Comparison of ENCODE assay signal across 17 cellular contexts in the genomic region with DNA sequence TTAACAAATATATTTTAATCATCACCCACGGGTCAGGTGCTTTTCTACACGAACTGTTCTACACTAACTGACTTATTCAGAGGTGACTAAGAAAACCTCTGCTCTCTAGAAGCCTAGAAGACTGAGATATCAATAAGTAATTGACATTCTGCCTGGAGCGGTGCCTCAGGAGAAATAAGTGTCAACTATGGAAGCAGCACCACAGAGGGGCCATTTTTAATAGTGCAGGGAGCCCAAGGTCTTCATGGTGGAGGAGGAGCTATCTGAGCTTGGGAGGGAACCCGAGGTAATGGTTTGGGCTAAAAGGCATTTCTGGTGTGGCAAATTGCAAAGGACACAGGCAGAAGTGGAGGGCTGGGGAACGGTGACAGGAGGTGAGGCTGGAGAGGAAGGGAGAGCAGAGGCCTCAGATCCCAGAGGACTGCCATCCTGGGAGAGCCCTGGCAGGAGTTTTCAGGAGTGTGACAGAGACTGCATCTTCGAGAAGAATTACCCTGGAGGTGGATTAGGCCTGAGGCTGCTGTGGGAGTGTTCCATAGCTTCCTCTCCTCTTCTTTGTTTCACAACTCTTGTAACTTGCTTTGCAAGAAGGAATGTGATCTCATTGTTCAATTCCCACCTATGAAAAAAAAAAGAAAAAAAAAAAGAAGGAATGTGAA.
DNase-seq lines count a peak whose midpoint lies in the region; ATAC-seq and TF ChIP-seq lines count a peak whose summit lies in the region.
"Had no signal": no experiment of that assay in that cellular context is flagged by ENCODE, and none has a peak within 500 bp of the region (broad histone marks: within the 10 kb centered on the region; RNA-seq: fewer than 3 reads in every experiment).

No MANE protein-coding gene starts in this region.

- no peak overlapping the region for H3K4me3 Mint-ChIP-seq in WTC11
- H3K4me3 Mint-ChIP-seq: mesothelial cell of epicardium had no signal

- H3K36me3 Mint-ChIP-seq in WTC11: no peaks in the 10 kb centered on the region
- H3K36me3 Mint-ChIP-seq: mesothelial cell of epicardium had no signal

- no peaks in the 10 kb centered on the region for H3K27me3 Mint-ChIP-seq in WTC11 (ENCODE audit: low read depth)

- H3K27ac Mint-ChIP-seq in WTC11: no peak overlapping the region
- H3K27ac Mint-ChIP-seq: mesothelial cell of epicardium had no signal

- CTCF ChIA-PET in WTC11 (lab: Charles Lee): interaction anchor here (0.6 to 1.3 kb wide), 3 partner anchors 15 to 473 kb away, joined by 3 read pairs; no protein-coding TSS in a partner anchor

- no peak for TF ChIP-seq CTCF in WTC11 (IDR thresholded peaks at IDR 0.05)

- ATAC-seq in WTC11 (peak; percentile 64), GM18858 (IDR thresholded peaks at IDR 0.05; ENCODE audit: unreplicated experiment) (no peak), HG03045 (IDR thresholded peaks at IDR 0.05; ENCODE audit: unreplicated experiment) (no peak)
- ATAC-seq: psoas muscle had no signal

- H3K4me1 Mint-ChIP-seq in WTC11: peaks cover 10% of the 10 kb centered on the region

- H3K9me3 Mint-ChIP-seq in WTC11: no peaks in the 10 kb centered on the region
- H3K9me3 Mint-ChIP-seq: mesothelial cell of epicardium had no signal

- DNase-seq in ELF-1 (ENCODE audit: low read depth, low spot score) (peak; percentile 60), NCI-H2107 treated with DMSO at 0.1 percent for 48 hours (lab: John Stamatoyannopoulos, UW; ENCODE audit: unreplicated experiment) (peak; percentile 60), WTC11 (ENCODE audit: low spot score) (peak; percentile 9), islet precursor cell (peak; percentile 66), NCI-H2029 treated with DMSO at 0.1 percent for 48 hours (lab: John Stamatoyannopoulos, UW) (no peak), GF-D8 (lab: John Stamatoyannopoulos, UW) (no peak)
- DNase-seq: activated CD4-positive, alpha-beta T cell treated with anti-CD3 and anti-CD28 coated beads, Interleukin-2, amount 50 U/mL, for 4 hours; activated gamma-delta T cell treated with Interleukin-2 at 50 U/mL for 16 hours; amniotic stem cell; erythroblast; NCI-H446; psoas muscle; SIG-M5; stimulated activated CD4-positive, alpha-beta T cell treated with anti-CD3 and anti-CD28 coated beads, Interleukin-12 subunit alpha, Interleukin-12 subunit beta, amount 100 ng/mL, for 4 hours had no signal

- POLR2A ChIA-PET in WTC11 (lab: Charles Lee): no interaction called here

TF ChIP-seq in WTC11, 78 proteins besides CTCF, POLR2A, EP300 and RAD21:
- no peak for TF ChIP-seq ESRRA (CRISPR knock-in tag; IDR thresholded peaks at IDR 0.05; ENCODE audit: borderline replicate concordance)
- TF ChIP-seq, protein P1, sequence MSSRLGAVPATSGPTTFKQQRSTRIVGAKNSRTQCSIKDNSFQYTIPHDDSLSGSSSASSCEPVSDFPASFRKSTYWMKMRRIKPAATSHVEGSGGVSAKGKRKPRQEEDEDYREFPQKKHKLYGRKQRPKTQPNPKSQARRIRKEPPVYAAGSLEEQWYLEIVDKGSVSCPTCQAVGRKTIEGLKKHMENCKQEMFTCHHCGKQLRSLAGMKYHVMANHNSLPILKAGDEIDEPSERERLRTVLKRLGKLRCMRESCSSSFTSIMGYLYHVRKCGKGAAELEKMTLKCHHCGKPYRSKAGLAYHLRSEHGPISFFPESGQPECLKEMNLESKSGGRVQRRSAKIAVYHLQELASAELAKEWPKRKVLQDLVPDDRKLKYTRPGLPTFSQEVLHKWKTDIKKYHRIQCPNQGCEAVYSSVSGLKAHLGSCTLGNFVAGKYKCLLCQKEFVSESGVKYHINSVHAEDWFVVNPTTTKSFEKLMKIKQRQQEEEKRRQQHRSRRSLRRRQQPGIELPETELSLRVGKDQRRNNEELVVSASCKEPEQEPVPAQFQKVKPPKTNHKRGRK (CRISPR knock-in tag; IDR thresholded peaks at IDR 0.05; ENCODE audit: borderline replicate concordance): no peak
- TF ChIP-seq ZNF219 (CRISPR knock-in tag; IDR thresholded peaks at IDR 0.05; ENCODE audit: borderline replicate concordance): no peak
- TF ChIP-seq, protein P2, sequence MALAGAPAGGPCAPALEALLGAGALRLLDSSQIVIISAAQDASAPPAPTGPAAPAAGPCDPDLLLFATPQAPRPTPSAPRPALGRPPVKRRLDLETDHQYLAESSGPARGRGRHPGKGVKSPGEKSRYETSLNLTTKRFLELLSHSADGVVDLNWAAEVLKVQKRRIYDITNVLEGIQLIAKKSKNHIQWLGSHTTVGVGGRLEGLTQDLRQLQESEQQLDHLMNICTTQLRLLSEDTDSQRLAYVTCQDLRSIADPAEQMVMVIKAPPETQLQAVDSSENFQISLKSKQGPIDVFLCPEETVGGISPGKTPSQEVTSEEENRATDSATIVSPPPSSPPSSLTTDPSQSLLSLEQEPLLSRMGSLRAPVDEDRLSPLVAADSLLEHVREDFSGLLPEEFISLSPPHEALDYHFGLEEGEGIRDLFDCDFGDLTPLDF (CRISPR knock-in tag; IDR thresholded peaks at IDR 0.05): no peak
- no peak for TF ChIP-seq NR2C2 (CRISPR knock-in tag; IDR thresholded peaks at IDR 0.05)
- TF ChIP-seq SMAD4 (CRISPR knock-in tag; IDR thresholded peaks at IDR 0.05): no peak
- TF ChIP-seq EMX1 (CRISPR knock-in tag; IDR thresholded peaks at IDR 0.05): no peak
- TF ChIP-seq, protein P3, sequence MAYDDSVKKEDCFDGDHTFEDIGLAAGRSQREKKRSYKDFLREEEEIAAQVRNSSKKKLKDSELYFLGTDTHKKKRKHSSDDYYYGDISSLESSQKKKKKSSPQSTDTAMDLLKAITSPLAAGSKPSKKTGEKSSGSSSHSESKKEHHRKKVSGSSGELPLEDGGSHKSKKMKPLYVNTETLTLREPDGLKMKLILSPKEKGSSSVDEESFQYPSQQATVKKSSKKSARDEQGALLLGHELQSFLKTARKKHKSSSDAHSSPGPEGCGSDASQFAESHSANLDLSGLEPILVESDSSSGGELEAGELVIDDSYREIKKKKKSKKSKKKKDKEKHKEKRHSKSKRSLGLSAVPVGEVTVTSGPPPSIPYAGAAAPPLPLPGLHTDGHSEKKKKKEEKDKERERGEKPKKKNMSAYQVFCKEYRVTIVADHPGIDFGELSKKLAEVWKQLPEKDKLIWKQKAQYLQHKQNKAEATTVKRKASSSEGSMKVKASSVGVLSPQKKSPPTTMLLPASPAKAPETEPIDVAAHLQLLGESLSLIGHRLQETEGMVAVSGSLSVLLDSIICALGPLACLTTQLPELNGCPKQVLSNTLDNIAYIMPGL (CRISPR knock-in tag; IDR thresholded peaks at IDR 0.05): no peak
- TF ChIP-seq JAZF1 (CRISPR knock-in tag; IDR thresholded peaks at IDR 0.05): no peak
- TF ChIP-seq, protein P4, sequence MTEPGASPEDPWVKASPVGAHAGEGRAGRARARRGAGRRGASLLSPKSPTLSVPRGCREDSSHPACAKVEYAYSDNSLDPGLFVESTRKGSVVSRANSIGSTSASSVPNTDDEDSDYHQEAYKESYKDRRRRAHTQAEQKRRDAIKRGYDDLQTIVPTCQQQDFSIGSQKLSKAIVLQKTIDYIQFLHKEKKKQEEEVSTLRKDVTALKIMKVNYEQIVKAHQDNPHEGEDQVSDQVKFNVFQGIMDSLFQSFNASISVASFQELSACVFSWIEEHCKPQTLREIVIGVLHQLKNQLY (CRISPR knock-in tag; IDR thresholded peaks at IDR 0.05): no peak
- TF ChIP-seq, protein P5, sequence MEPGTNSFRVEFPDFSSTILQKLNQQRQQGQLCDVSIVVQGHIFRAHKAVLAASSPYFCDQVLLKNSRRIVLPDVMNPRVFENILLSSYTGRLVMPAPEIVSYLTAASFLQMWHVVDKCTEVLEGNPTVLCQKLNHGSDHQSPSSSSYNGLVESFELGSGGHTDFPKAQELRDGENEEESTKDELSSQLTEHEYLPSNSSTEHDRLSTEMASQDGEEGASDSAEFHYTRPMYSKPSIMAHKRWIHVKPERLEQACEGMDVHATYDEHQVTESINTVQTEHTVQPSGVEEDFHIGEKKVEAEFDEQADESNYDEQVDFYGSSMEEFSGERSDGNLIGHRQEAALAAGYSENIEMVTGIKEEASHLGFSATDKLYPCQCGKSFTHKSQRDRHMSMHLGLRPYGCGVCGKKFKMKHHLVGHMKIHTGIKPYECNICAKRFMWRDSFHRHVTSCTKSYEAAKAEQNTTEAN (CRISPR knock-in tag; IDR thresholded peaks at IDR 0.05): no peak
- no peak for TF ChIP-seq TEAD1 (CRISPR knock-in tag; IDR thresholded peaks at IDR 0.05)

Comparison
In these comparisons a context has a peak if more than half of its experiments do, and no peak if none do; other contexts are left out.
1. DNase-seq: peak in ELF-1 (single experiment), NCI-H2107 treated with DMSO at 0.1 percent for 48 hours (single experiment), WTC11 (single experiment) and islet precursor cell (single experiment); none in NCI-H2029 treated with DMSO at 0.1 percent for 48 hours (single experiment) and GF-D8 (single experiment).